20 cellular contexts compared by ENCODE assay signal in genomic region chr1:44505210-44505993, GRCh38.
A peak's percentile ranks its signal among the peaks of the same experiment; 100 is the strongest.
DNase-seq lines count a peak whose midpoint lies in the region; TF ChIP-seq lines count a peak whose summit lies in the region.
"Had no signal": no experiment of that assay in that cellular context is flagged by ENCODE, and none has a peak within 500 bp of the region (broad histone marks: within the 10 kb centered on the region; RNA-seq: fewer than 3 reads in every experiment).

No MANE protein-coding gene starts in this region.

- H3K27me3 ChIP-seq in MG63: no peaks in the 10 kb centered on the region
- peaks cover 0 to 46% (median 0%) of the 10 kb centered on the region in 4 donors for H3K27me3 ChIP-seq in esophagus muscularis mucosa
- no peaks in the 10 kb centered on the region for H3K27me3 ChIP-seq in A673 (replicated peaks; ENCODE audit: insufficient read depth, low read depth, low read length, poor library complexity)
- H3K27me3 ChIP-seq: thyroid gland had no signal

- no peak for TF ChIP-seq POLR2A in esophagus muscularis mucosa (IDR thresholded peaks at IDR 0.05; ENCODE audit: low read depth)

- H3K27ac Mint-ChIP-seq in glutamatergic neuron (ENCODE audit: unreplicated experiment) (no peak overlapping the region), progenitor cell of endocrine pancreas (no peak overlapping the region)
- H3K27ac Mint-ChIP-seq: natural killer cell treated with Interleukin-12 subunit alpha and Interleukin-12 subunit beta and Interleukin-15 and Interleukin-18, amount 100 ng/mL, for 72 hours had no signal

- POLR2A ChIA-PET in A673 (lab: Charles Lee; ENCODE audit: low non-redundant PET): no interaction called here

- DNase-seq in MG63: peak; percentile 45
- DNase-seq in cardiac fibroblast (ENCODE audit: low read depth in 2 of 2): peak; percentile 16 to 77
- peak; percentile 28 for DNase-seq in glutamatergic neuron
- peak; percentile 72 for DNase-seq in retina
- no peak for DNase-seq in COLO668 (lab: John Stamatoyannopoulos, UW; ENCODE audit: unreplicated experiment)
- DNase-seq in esophagus muscularis mucosa (ENCODE audit: extremely low spot score): no peak
- no peak for DNase-seq in A673 (ENCODE audit: low spot score)
- no peak for DNase-seq in progenitor cell of endocrine pancreas (ENCODE audit: low spot score, unreplicated experiment)
- DNase-seq: activated CD4-positive, alpha-beta T cell treated with anti-CD3 and anti-CD28 coated beads, Interleukin-2, amount 50 U/mL, for 4 hours; activated T-cell treated with anti-CD3 and anti-CD28 coated beads for 4 hours; AML-193; brain microvascular endothelial cell; effector CD4-positive, alpha-beta T cell; GDM1; NCI-H187 treated with DMSO at 0.1 percent for 48 hours; NCI-H446 treated with DMSO at 0.1 percent for 48 hours; thyroid gland had no signal

- intact Hi-C loops in esophagus muscularis mucosa (cut with DNase I) (no loop called here), A673 (cut with micrococcal nuclease; ENCODE audit: unreplicated experiment) (no loop called here)

- H3K9me3 ChIP-seq in MG63 (no peaks in the 10 kb centered on the region), esophagus muscularis mucosa (no peaks in the 10 kb centered on the region), A673 (ENCODE audit: low read depth, low read length, poor library complexity, severe bottlenecking) (no peaks in the 10 kb centered on the region)
- H3K9me3 ChIP-seq: thyroid gland had no signal

- peaks cover 26% of the 10 kb centered on the region for H3K4me1 Mint-ChIP-seq in glutamatergic neuron (ENCODE audit: low read depth, unreplicated experiment)
- H3K4me1 Mint-ChIP-seq in progenitor cell of endocrine pancreas (ENCODE audit: low read depth): peaks cover 10% of the 10 kb centered on the region

- no peak overlapping the region for H3K4me3 ChIP-seq in MG63
- no peak overlapping the region for H3K4me3 ChIP-seq in cardiac fibroblast (replicated peaks in 1 of 2; ENCODE audit: low read depth in 2 of 2, low read length in 2 of 2)
- H3K4me3 ChIP-seq in esophagus muscularis mucosa: no peak overlapping the region
- H3K4me3 ChIP-seq in A673 (ENCODE audit: low read depth, low read length, poor library complexity, severe bottlenecking): no peak overlapping the region
- H3K4me3 ChIP-seq: GM12878, thyroid gland had no signal

- H3K36me3 Mint-ChIP-seq in glutamatergic neuron (ENCODE audit: unreplicated experiment): no peaks in the 10 kb centered on the region
- no peaks in the 10 kb centered on the region for H3K36me3 Mint-ChIP-seq in progenitor cell of endocrine pancreas (ENCODE audit: insufficient read depth)
- H3K36me3 Mint-ChIP-seq: natural killer cell treated with Interleukin-12 subunit alpha and Interleukin-12 subunit beta and Interleukin-15 and Interleukin-18, amount 100 ng/mL, for 72 hours had no signal

- H3K4me3 Mint-ChIP-seq in glutamatergic neuron (ENCODE audit: unreplicated experiment) (no peak overlapping the region), progenitor cell of endocrine pancreas (ENCODE audit: low read depth) (no peak overlapping the region)
- H3K4me3 Mint-ChIP-seq: natural killer cell treated with Interleukin-12 subunit alpha and Interleukin-12 subunit beta and Interleukin-15 and Interleukin-18, amount 100 ng/mL, for 72 hours had no signal

- H3K27me3 Mint-ChIP-seq in glutamatergic neuron (ENCODE audit: unreplicated experiment) (peaks cover 3% of the 10 kb centered on the region), progenitor cell of endocrine pancreas (peaks cover 43% of the 10 kb centered on the region)

- H3K4me1 ChIP-seq in esophagus muscularis mucosa (peaks cover 11 to 21% (median 17%) of the 10 kb centered on the region in 4 donors), A673 (ENCODE audit: insufficient read depth, low read length, poor library complexity, severe bottlenecking) (no peaks in the 10 kb centered on the region)

- H3K27ac ChIP-seq in esophagus muscularis mucosa (replicated peaks in 1 of 4) (no peak overlapping the region), A673 (ENCODE audit: low read depth, low read length, poor library complexity, severe bottlenecking) (no peak overlapping the region)
- H3K27ac ChIP-seq: brain microvascular endothelial cell, thyroid gland, VCaP had no signal

- BruUV-seq in A673 (replicated peaks; lab: Mats Ljungman, UMichigan): no TSS peak

- TF ChIP-seq CTCF in cardiac fibroblast (IDR thresholded peaks at IDR 0.05; ENCODE audit: low read depth, low read length): no peak
- TF ChIP-seq CTCF in glutamatergic neuron (IDR thresholded peaks at IDR 0.05; ENCODE audit: partially characterized antibody, unreplicated experiment): no peak
- TF ChIP-seq CTCF in esophagus muscularis mucosa (IDR thresholded peaks at IDR 0.05): no peak
- no peak for TF ChIP-seq CTCF in A673 (conservative IDR thresholded peaks at IDR 0.05; ENCODE audit: low read depth, low read length)
- TF ChIP-seq CTCF in progenitor cell of endocrine pancreas (IDR thresholded peaks at IDR 0.05; ENCODE audit: unreplicated experiment): no peak

- CTCF ChIA-PET in A673 (lab: Charles Lee): no interaction called here

- H3K9me3 Mint-ChIP-seq in glutamatergic neuron (ENCODE audit: unreplicated experiment) (peaks cover 4% of the 10 kb centered on the region), progenitor cell of endocrine pancreas (ENCODE audit: low read depth) (no peaks in the 10 kb centered on the region)
- H3K9me3 Mint-ChIP-seq: natural killer cell treated with Interleukin-12 subunit alpha and Interleukin-12 subunit beta and Interleukin-15 and Interleukin-18, amount 100 ng/mL, for 72 hours had no signal

- H3K36me3 ChIP-seq in MG63: no peaks in the 10 kb centered on the region
- H3K36me3 ChIP-seq in esophagus muscularis mucosa: no peaks in the 10 kb centered on the region
- no peaks in the 10 kb centered on the region for H3K36me3 ChIP-seq in A673 (ENCODE audit: insufficient read depth, low read length, poor library complexity, severe bottlenecking)
- H3K36me3 ChIP-seq: brain microvascular endothelial cell, thyroid gland had no signal

- 67% methylated on average over 19 of the region's 20 CpGs for WGBS in esophagus muscularis mucosa

- TF ChIP-seq EP300 in esophagus muscularis mucosa (IDR thresholded peaks at IDR 0.05): no peak

Comparison
In these comparisons a context has a peak if more than half of its experiments do, and no peak if none do; other contexts are left out.
1. DNase-seq: peak in MG63 (single experiment), cardiac fibroblast (2 of 2), glutamatergic neuron (single experiment) and retina (single experiment); none in COLO668 (single experiment), esophagus muscularis mucosa (single experiment), A673 (single experiment) and progenitor cell of endocrine pancreas (single experiment).